ENCODE assay signal across 8 cellular contexts in the genomic region with DNA sequence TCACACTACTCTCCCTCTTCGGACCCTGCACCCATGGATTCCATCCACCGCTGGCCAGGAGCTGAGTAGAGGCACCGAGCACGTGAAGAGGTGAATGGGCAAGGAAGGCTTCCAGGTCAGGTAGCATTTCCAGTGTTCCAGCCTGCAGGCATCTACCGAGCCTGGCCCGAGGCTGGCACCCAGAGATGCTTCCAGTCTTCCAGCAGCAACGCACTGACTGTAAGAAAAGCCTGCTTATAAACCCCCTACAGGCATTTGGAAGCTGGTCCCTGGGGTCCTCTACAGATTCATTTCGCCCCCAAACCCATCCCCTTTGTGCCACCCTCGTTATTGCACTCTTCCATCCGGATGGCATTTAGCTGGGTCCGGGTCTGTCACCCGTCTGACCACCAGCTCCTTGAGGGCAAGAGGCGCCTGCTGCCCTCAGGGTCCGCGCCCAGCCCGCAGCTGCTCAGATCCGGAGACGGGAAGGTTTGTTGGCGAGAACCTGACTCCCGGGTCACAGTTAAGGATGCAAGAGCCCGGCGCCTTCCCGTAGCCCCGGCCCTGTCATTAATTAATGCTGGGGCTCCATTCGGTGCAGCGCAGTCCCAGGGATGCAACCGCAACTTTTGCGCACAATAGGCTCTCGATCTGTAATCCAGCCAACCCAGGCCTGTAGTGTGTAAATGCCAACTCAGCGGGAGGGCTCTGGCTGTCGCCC. TPM values are rescaled to one million over a fixed set of nuclear protein-coding genes. Genes with fewer than 3 reads are reported as not detected.
A peak's percentile ranks its signal among the peaks of the same experiment; 100 is the strongest.
DNase-seq lines count a peak whose midpoint lies in the region; ATAC-seq, FAIRE-seq and TF ChIP-seq lines count a peak whose summit lies in the region.

No MANE protein-coding gene starts in this region.

- H3K79me1 ChIP-seq in mesendoderm (ENCODE audit: low read length) = peaks cover 3% of the 10 kb centered on the region

- TF ChIP-seq CTCF in brain microvascular endothelial cell (IDR thresholded peaks at IDR 0.05; ENCODE audit: low read depth, low read length, missing control alignments) = no peak
- TF ChIP-seq CTCF in D721Med (IDR thresholded peaks at IDR 0.05; ENCODE audit: insufficient read depth, missing control alignments) = no peak

- no peak overlapping the region for H2AK5ac ChIP-seq in mesendoderm (ENCODE audit: low read length)

- WGBS in mesendoderm (ENCODE audit: extremely low coverage, insufficient coverage, low lambda C conversion rate) = no CpG with 5 or more reads among the region's 31 CpGs

- H3K27me3 ChIP-seq in brain microvascular endothelial cell (replicated peaks) (no peaks in the 10 kb centered on the region), mesendoderm (ENCODE audit: insufficient read depth, low read length, poor library complexity) (no peaks in the 10 kb centered on the region)

- no peak overlapping the region for H3K18ac ChIP-seq in mesendoderm (ENCODE audit: low read length)

- DNase-seq in DMS53 (lab: John Stamatoyannopoulos, UW) = peak; percentile 48
- DNase-seq in DMS53 treated with DMSO at 0.1 percent for 48 hours (lab: John Stamatoyannopoulos, UW; ENCODE audit: unreplicated experiment) = no peak
- DNase-seq in brain microvascular endothelial cell = no peak
- DNase-seq in mesendoderm = no peak
- no peak for DNase-seq in D721Med (ENCODE audit: insufficient read length, low spot score)
- DNase-seq in midbrain (lab: John Stamatoyannopoulos, UW) = no peak
- DNase-seq in SIG-M5 treated with dmso at 0.1 percent for 504 hours (lab: John Stamatoyannopoulos, UW; ENCODE audit: unreplicated experiment) = no peak

- FAIRE-seq in D721Med (lab: Jason Lieb, UNC) = no peak

- H3K23ac ChIP-seq in mesendoderm (ENCODE audit: low read length) = no peak overlapping the region

- H3K9ac ChIP-seq in mesendoderm (ENCODE audit: low read length) = peak overlapping the region; percentile 59

- H3K36me3 ChIP-seq in brain microvascular endothelial cell (replicated peaks) (no peaks in the 10 kb centered on the region), mesendoderm (ENCODE audit: control insufficient read depth, insufficient read depth, low read length) (no peaks in the 10 kb centered on the region)

- no peak overlapping the region for H4K8ac ChIP-seq in mesendoderm (ENCODE audit: low read depth, low read length)

- H2BK5ac ChIP-seq in mesendoderm (ENCODE audit: low read length) = no peak overlapping the region

- peak overlapping the region; percentile 99 for H3K4me3 ChIP-seq in brain microvascular endothelial cell (ENCODE audit: low read depth, low read length)
- peak overlapping the region; percentile 69 for H3K4me3 ChIP-seq in mesendoderm (ENCODE audit: low read length)

- in situ Hi-C loops in brain microvascular endothelial cell (cut with HindIII; ENCODE audit: low pct_ligation_motif_present, low sequenced_read_pairs) = no loop called here

- no peak overlapping the region for H2BK120ac ChIP-seq in mesendoderm (ENCODE audit: low read depth, low read length)

- H3K27ac ChIP-seq in brain microvascular endothelial cell (peak overlapping the region; percentile 86), mesendoderm (ENCODE audit: low read depth, low read length) (no peak overlapping the region)

- no peak overlapping the region for H3K4ac ChIP-seq in mesendoderm (ENCODE audit: low read depth, low read length)

- peaks cover 4% of the 10 kb centered on the region for H3K4me1 ChIP-seq in mesendoderm (ENCODE audit: control insufficient read depth, low read depth, low read length)

- H3K79me2 ChIP-seq in mesendoderm (ENCODE audit: control insufficient read depth, insufficient read depth, low read length) = peaks cover 35% of the 10 kb centered on the region

- no peak overlapping the region for H4K5ac ChIP-seq in mesendoderm (ENCODE audit: low read length)

- ATAC-seq in HG03442 (IDR thresholded peaks at IDR 0.05; ENCODE audit: unreplicated experiment) = peak; percentile 15

- H3K4me2 ChIP-seq in mesendoderm (ENCODE audit: low read length) = peak overlapping the region; percentile 92

- H3K56ac ChIP-seq in mesendoderm (ENCODE audit: low read length) = peak overlapping the region; percentile 81

- no peak overlapping the region for H2BK15ac ChIP-seq in mesendoderm (replicated peaks; ENCODE audit: low read depth)

RNA-seq across cellular contexts. Expression of a gene that starts 0.6 kb away (rescaled TPM):
- 53.0 TPM for polyA plus RNA-seq in mesendoderm (2013, experiment 1 of 2)
- polyA plus RNA-seq in mesendoderm (2013, experiment 2 of 2) = 51.9 TPM

RNA-seq across cellular contexts. Expression of a gene that starts 50.6 kb away (rescaled TPM):
- 542 TPM for polyA plus RNA-seq in mesendoderm (2013, experiment 1 of 2)
- 540 TPM for polyA plus RNA-seq in mesendoderm (2013, experiment 2 of 2)
